ENCODE assay signal across 1 cellular context in the genomic region with DNA sequence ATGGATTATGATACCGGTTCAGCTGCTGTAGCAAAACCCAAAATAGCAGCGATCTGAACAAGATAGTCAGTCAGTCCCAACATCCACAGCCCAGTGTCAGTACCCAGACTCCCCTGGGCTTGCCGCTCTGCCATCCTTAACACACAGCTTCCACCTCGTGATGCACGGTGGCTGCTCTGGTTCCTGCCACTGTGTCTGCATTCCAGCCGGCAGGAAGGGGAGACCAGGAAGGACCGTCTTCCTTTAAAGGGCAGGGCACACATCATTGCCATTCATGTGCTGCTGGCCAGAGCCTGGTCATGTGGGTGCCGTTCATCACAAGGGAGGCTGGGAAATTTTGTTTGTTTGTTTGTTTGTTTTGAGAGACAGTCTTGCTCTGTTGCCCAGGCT.
TF ChIP-seq lines count a peak whose summit lies in the region.

No MANE protein-coding gene starts in this region.

TF ChIP-seq in K562, 482 proteins besides CTCF, POLR2A, EP300 and RAD21:
- TF ChIP-seq BCOR (IDR thresholded peaks at IDR 0.05) (peak; percentile 56), SETDB1 (IDR thresholded peaks at IDR 0.05; ENCODE audit: low read length) (no peak), SMARCC2 (IDR thresholded peaks at IDR 0.05; ENCODE audit: low read depth) (no peak), PHB (CRISPR knock-in tag; IDR thresholded peaks at IDR 0.05) (no peak), HLTF (IDR thresholded peaks at IDR 0.05) (0 out of 2 replicates have a peak, but pooled peaks have one; percentile 70), RBM25 (IDR thresholded peaks at IDR 0.05; ENCODE audit: low read depth, low read length, severe bottlenecking) (peak; percentile 79), NCOA2 (IDR thresholded peaks at IDR 0.05; ENCODE audit: partially characterized antibody in 2 of 2) (no peak), SUPT5H (IDR thresholded peaks at IDR 0.05) (no peak), ILF3 (IDR thresholded peaks at IDR 0.05; ENCODE audit: borderline replicate concordance) (no peak), MBD2 (IDR thresholded peaks at IDR 0.05; ENCODE audit: borderline replicate concordance, low read depth) (no peak), SMARCA5 (IDR thresholded peaks at IDR 0.05) (peak; percentile 86; the same call in 1 of the 2 replicates)
- TF ChIP-seq, protein P1, sequence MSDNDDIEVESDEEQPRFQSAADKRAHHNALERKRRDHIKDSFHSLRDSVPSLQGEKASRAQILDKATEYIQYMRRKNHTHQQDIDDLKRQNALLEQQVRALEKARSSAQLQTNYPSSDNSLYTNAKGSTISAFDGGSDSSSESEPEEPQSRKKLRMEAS (CRISPR knock-in tag; IDR thresholded peaks at IDR 0.05): no peak
